Comparison of ENCODE assay signal across 8 cellular contexts in genomic region chr3:30628931-30629590, GRCh38. TPM values are rescaled to one million over a fixed set of nuclear protein-coding genes. Genes with fewer than 3 reads are reported as not detected.
DNase-seq lines count a peak whose midpoint lies in the region; ATAC-seq and TF ChIP-seq lines count a peak whose summit lies in the region.

No MANE protein-coding gene starts in this region.

- DNase-seq in stimulated activated naive CD8-positive, alpha-beta T cell treated with anti-CD3 and anti-CD28 coated beads, Interleukin-15, Interleukin-2, amounts not matched to agents 100 U/mL and 50 U/mL, for 24 hours: no peak
- DNase-seq in activated T-helper 2 cell treated with anti-CD3 and anti-CD28 coated beads, Interferon-gamma antibody, Interleukin-2, Interleukin-4, amounts not matched to agents 10 μg/mL and 5 μg/mL and 100 μg/mL, durations not matched to agents 14 hours and 24 hours and 36 hours (ENCODE audit: low spot score): no peak
- DNase-seq in tibial nerve (ENCODE audit: low spot score in 2 of 2): no peak
- DNase-seq in NCI-H526 treated with DMSO at 0.1 percent for 48 hours (lab: John Stamatoyannopoulos, UW): no peak
- no peak for DNase-seq in epidermal melanocyte (ENCODE audit: insufficient read length, low spot score)
- no peak for DNase-seq in NCI-H1105 treated with DMSO at 0.1 percent for 48 hours (lab: John Stamatoyannopoulos, UW)

- TF ChIP-seq EP300 in tibial nerve (IDR thresholded peaks at IDR 0.05): no peak

- H3K9ac ChIP-seq in iPS-18a (ENCODE audit: low read length): no peak overlapping the region

- H3K27me3 ChIP-seq in iPS-18a (ENCODE audit: control insufficient read depth, insufficient read depth, low read length): no peaks in the 10 kb centered on the region
- no peaks in the 10 kb centered on the region for H3K27me3 ChIP-seq in tibial nerve

- H3K4me3 ChIP-seq in iPS-18a (ENCODE audit: low read length) (peak overlapping the region; percentile 12), tibial nerve (no peak overlapping the region)

- TF ChIP-seq CTCF in tibial nerve (IDR thresholded peaks at IDR 0.05): peak in 4 of 5 experiments; percentile 15 to 43 (median 24)

- H3K27ac Mint-ChIP-seq in stimulated activated naive CD8-positive, alpha-beta T cell treated with anti-CD3 and anti-CD28 coated beads, Interleukin-15, Interleukin-2, amounts not matched to agents 100 ng/mL and 50 ng/mL, for 24 hours: peak overlapping the region; percentile 98
- H3K27ac Mint-ChIP-seq in activated T-helper 2 cell treated with anti-CD3 and anti-CD28 coated beads, Interferon-gamma antibody, Interleukin-2, Interleukin-4, amounts not matched to agents 10 μg/mL and 5 μg/mL and 100 μg/mL, durations not matched to agents 14 hours and 24 hours and 36 hours: peak overlapping the region; percentile 99

- H3K27me3 Mint-ChIP-seq in stimulated activated naive CD8-positive, alpha-beta T cell treated with anti-CD3 and anti-CD28 coated beads, Interleukin-15, Interleukin-2, amounts not matched to agents 100 ng/mL and 50 ng/mL, for 24 hours: no peaks in the 10 kb centered on the region
- H3K27me3 Mint-ChIP-seq in activated T-helper 2 cell treated with anti-CD3 and anti-CD28 coated beads, Interferon-gamma antibody, Interleukin-2, Interleukin-4, amounts not matched to agents 10 μg/mL and 5 μg/mL and 100 μg/mL, durations not matched to agents 14 hours and 24 hours and 36 hours (ENCODE audit: low read depth): no peaks in the 10 kb centered on the region

- H3K9me3 Mint-ChIP-seq in stimulated activated naive CD8-positive, alpha-beta T cell treated with anti-CD3 and anti-CD28 coated beads, Interleukin-15, Interleukin-2, amounts not matched to agents 100 ng/mL and 50 ng/mL, for 24 hours: no peaks in the 10 kb centered on the region
- no peaks in the 10 kb centered on the region for H3K9me3 Mint-ChIP-seq in activated T-helper 2 cell treated with anti-CD3 and anti-CD28 coated beads, Interferon-gamma antibody, Interleukin-2, Interleukin-4, amounts not matched to agents 10 μg/mL and 5 μg/mL and 100 μg/mL, durations not matched to agents 14 hours and 24 hours and 36 hours

- H3K4me3 Mint-ChIP-seq in stimulated activated naive CD8-positive, alpha-beta T cell treated with anti-CD3 and anti-CD28 coated beads, Interleukin-15, Interleukin-2, amounts not matched to agents 100 ng/mL and 50 ng/mL, for 24 hours: peak overlapping the region; percentile 59
- peak overlapping the region; percentile 23 for H3K4me3 Mint-ChIP-seq in activated T-helper 2 cell treated with anti-CD3 and anti-CD28 coated beads, Interferon-gamma antibody, Interleukin-2, Interleukin-4, amounts not matched to agents 10 μg/mL and 5 μg/mL and 100 μg/mL, durations not matched to agents 14 hours and 24 hours and 36 hours (ENCODE audit: low read depth)

- 45 to 54% methylated on average over 5 of the region's 5 CpGs for WGBS in tibial nerve, 2 donors

- H3K4me1 Mint-ChIP-seq in stimulated activated naive CD8-positive, alpha-beta T cell treated with anti-CD3 and anti-CD28 coated beads, Interleukin-15, Interleukin-2, amounts not matched to agents 100 ng/mL and 50 ng/mL, for 24 hours (ENCODE audit: low read depth): peaks cover 100% of the 10 kb centered on the region
- peaks cover 77% of the 10 kb centered on the region for H3K4me1 Mint-ChIP-seq in activated T-helper 2 cell treated with anti-CD3 and anti-CD28 coated beads, Interferon-gamma antibody, Interleukin-2, Interleukin-4, amounts not matched to agents 10 μg/mL and 5 μg/mL and 100 μg/mL, durations not matched to agents 14 hours and 24 hours and 36 hours (ENCODE audit: low read depth)

- intact Hi-C loops in activated T-helper 2 cell treated with anti-CD3 and anti-CD28 coated beads, Interferon-gamma antibody, Interleukin-2, Interleukin-4, amounts not matched to agents 10 μg/mL and 5 μg/mL and 100 μg/mL, durations not matched to agents 14 hours and 24 hours and 36 hours (cut with micrococcal nuclease): loop anchor here (5.0 kb wide), 1 partner anchor 342 kb away; no protein-coding TSS in a partner anchor

- no peak for TF ChIP-seq POLR2A in tibial nerve (IDR thresholded peaks at IDR 0.05)

- peaks cover 70% of the 10 kb centered on the region for H3K36me3 Mint-ChIP-seq in stimulated activated naive CD8-positive, alpha-beta T cell treated with anti-CD3 and anti-CD28 coated beads, Interleukin-15, Interleukin-2, amounts not matched to agents 100 ng/mL and 50 ng/mL, for 24 hours (ENCODE audit: low read depth)
- H3K36me3 Mint-ChIP-seq in activated T-helper 2 cell treated with anti-CD3 and anti-CD28 coated beads, Interferon-gamma antibody, Interleukin-2, Interleukin-4, amounts not matched to agents 10 μg/mL and 5 μg/mL and 100 μg/mL, durations not matched to agents 14 hours and 24 hours and 36 hours (ENCODE audit: low read depth): peaks cover 45% of the 10 kb centered on the region

- H3K9me3 ChIP-seq in iPS-18a (ENCODE audit: control insufficient read depth, low read depth, low read length) (no peaks in the 10 kb centered on the region), tibial nerve (no peaks in the 10 kb centered on the region)

- H3K27ac ChIP-seq in iPS-18a (ENCODE audit: low read length) (peak overlapping the region; percentile 22), tibial nerve (peak overlapping the region; percentile 60 to 91 (median 80))

- H3K36me3 ChIP-seq in iPS-18a (ENCODE audit: control insufficient read depth, low read depth, low read length) (no peaks in the 10 kb centered on the region), tibial nerve (peaks cover 0 to 3% (median 0%) of the 10 kb centered on the region in 3 donors)

- ATAC-seq in stimulated activated naive CD8-positive, alpha-beta T cell treated with anti-CD3 and anti-CD28 coated beads, Interleukin-15, Interleukin-2, amounts not matched to agents 100 U/mL and 50 U/mL, for 24 hours: no peak

- H3K4me1 ChIP-seq in iPS-18a (ENCODE audit: control insufficient read depth, low read depth, low read length) (peaks cover 27% of the 10 kb centered on the region), tibial nerve (peaks cover 0 to 100% (median 89%) of the 10 kb centered on the region in 4 donors)

RNA-seq across cellular contexts. Expression of gene TGFBR2, which starts 22.7 kb away (rescaled TPM):
- 19.5 and 19.8 TPM in 2 replicates for total RNA-seq in activated T-helper 2 cell treated with anti-CD3 and anti-CD28 coated beads, Interferon-gamma antibody, Interleukin-2, Interleukin-4, amounts not matched to agents 10 μg/mL and 5 μg/mL and 100 μg/mL, durations not matched to agents 14 hours and 24 hours and 36 hours
- 100 to 1,000 TPM; 338 to 406 (median 350) TPM for total RNA-seq in tibial nerve

Comparison
In these comparisons a context has a peak if more than half of its experiments do, and no peak if none do; other contexts are left out.
1. RNA of gene TGFBR2, which starts 22.7 kb away (total RNA-seq): 338 to 406 TPM in tibial nerve; 19.5 to 19.8 TPM in activated T-helper 2 cell treated with anti-CD3 and anti-CD28 coated beads, Interferon-gamma antibody, Interleukin-2, Interleukin-4, amounts not matched to agents 10 μg/mL and 5 μg/mL and 100 μg/mL, durations not matched to agents 14 hours and 24 hours and 36 hours; every median in the first group is over 10 times any median in the second.